5 cellular contexts compared by ENCODE assay signal in the genomic region with DNA sequence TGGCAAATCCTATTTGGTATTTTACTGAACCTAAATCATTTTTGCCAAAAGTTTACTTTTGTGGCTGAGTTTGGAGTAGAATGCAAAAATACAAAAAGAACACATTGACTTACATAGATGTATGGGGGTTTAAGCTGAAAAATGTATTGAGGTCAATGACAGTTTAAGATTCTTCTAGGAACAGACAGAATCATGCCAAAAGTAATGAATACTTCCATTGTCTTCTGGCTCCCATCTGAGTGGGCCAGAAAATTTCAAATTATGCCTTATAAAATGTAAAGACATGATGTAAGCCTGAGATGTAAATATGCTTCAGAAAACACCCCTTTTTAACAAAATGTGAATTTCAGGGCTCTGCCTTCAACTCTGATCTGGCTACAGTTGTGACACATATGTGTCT.
"Had no signal": no experiment of that assay in that cellular context is flagged by ENCODE, and none has a peak within 500 bp of the region (broad histone marks: within the 10 kb centered on the region; RNA-seq: fewer than 3 reads in every experiment).

No MANE protein-coding gene starts in this region.

- H3K4me3 Mint-ChIP-seq: GM23338, H9, IgD-negative memory B cell had no signal

- H3K4me1 Mint-ChIP-seq: H9, IgD-negative memory B cell had no signal

- H3K9me3 Mint-ChIP-seq: GM23338, H9 had no signal

- DNase-seq: H9, HCEC 1CT had no signal

- ATAC-seq: GM23338, HepG2 had no signal

- H3K27me3 Mint-ChIP-seq: IgD-negative memory B cell had no signal

- H3K27ac Mint-ChIP-seq: GM23338, H9, IgD-negative memory B cell had no signal
